Comparison of ENCODE assay signal across 11 cellular contexts in the genomic region with DNA sequence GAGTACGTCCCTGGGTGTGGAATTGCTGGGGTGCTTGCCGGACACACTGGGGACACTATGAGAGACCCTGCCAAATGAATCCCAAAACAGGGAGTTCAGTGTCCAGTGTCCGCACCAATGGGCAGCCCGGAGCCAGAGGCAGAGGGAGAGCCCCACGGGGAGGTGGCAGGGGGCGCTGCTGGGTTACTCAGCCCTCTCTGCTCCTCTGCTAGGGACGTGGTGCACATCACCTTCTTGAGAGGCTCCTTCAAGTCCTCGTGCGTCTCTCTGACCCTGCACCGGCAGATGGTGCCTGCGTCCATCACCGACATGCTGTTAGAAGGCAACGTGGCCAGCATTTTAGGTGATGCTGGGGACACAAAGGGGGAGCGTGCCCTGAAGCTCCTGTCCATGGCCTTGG. TPM values are rescaled to one million over a fixed set of nuclear protein-coding genes. Genes with fewer than 3 reads are reported as not detected.
DNase-seq lines count a peak whose midpoint lies in the region; ATAC-seq and TF ChIP-seq lines count a peak whose summit lies in the region.
"Had no signal": no experiment of that assay in that cellular context is flagged by ENCODE, and none has a peak within 500 bp of the region (broad histone marks: within the 10 kb centered on the region; RNA-seq: fewer than 3 reads in every experiment).

No MANE protein-coding gene starts in this region.

- no peak for DNase-seq in activated CD4-positive, CD25-positive, alpha-beta regulatory T cell treated with anti-CD3 and anti-CD28 coated beads, Interleukin-2, amount 50 U/mL, for 72 hours
- DNase-seq in NCI-H524 (lab: John Stamatoyannopoulos, UW) (peak; percentile 72 to 93), endodermal cell (peak; percentile 90), progenitor cell of endocrine pancreas (ENCODE audit: low spot score, unreplicated experiment) (no peak)
- DNase-seq: colonic mucosa, NCI-H748 treated with DMSO at 0.1 percent for 48 hours had no signal

- H3K36me3 ChIP-seq in endodermal cell (ENCODE audit: control insufficient read depth, insufficient read depth, low read length): no peaks in the 10 kb centered on the region
- H3K36me3 ChIP-seq: colonic mucosa had no signal

- WGBS in endodermal cell (ENCODE audit: insufficient coverage in 1 of 2, insufficient read length in 1 of 2), 2 experiments: 50 to 61% methylated on average over 8 to 14 of the region's 14 CpGs

- no peak overlapping the region for H3K9ac ChIP-seq in endodermal cell (ENCODE audit: extremely low read depth, low read length, poor library complexity, severe bottlenecking)

- H3K4me1 ChIP-seq in endodermal cell (ENCODE audit: control insufficient read depth, insufficient read depth, low read length): no peaks in the 10 kb centered on the region
- H3K4me1 ChIP-seq: colonic mucosa had no signal

- ATAC-seq in activated CD4-positive, CD25-positive, alpha-beta regulatory T cell treated with anti-CD3 and anti-CD28 coated beads, Interleukin-2, amount 50 U/mL, for 24 hours: peak; percentile 6 to 37
- ATAC-seq in GM18868 (IDR thresholded peaks at IDR 0.05; ENCODE audit: unreplicated experiment) (no peak), GM19351 (IDR thresholded peaks at IDR 0.05; ENCODE audit: unreplicated experiment) (no peak), GM18867 (IDR thresholded peaks at IDR 0.05; ENCODE audit: unreplicated experiment) (no peak)

- H3K27me3 Mint-ChIP-seq in endodermal cell (ENCODE audit: insufficient read depth) (peaks cover 14% of the 10 kb centered on the region), progenitor cell of endocrine pancreas (peaks cover 9% of the 10 kb centered on the region)

- H3K4me3 ChIP-seq in endodermal cell (ENCODE audit: low read length): no peak overlapping the region
- H3K4me3 ChIP-seq: colonic mucosa, skin epidermis had no signal

- peaks cover 3% of the 10 kb centered on the region for H3K9me3 Mint-ChIP-seq in endodermal cell
- no peaks in the 10 kb centered on the region for H3K9me3 Mint-ChIP-seq in progenitor cell of endocrine pancreas (ENCODE audit: low read depth)

- no peaks in the 10 kb centered on the region for H3K36me3 Mint-ChIP-seq in endodermal cell (ENCODE audit: low read depth)
- H3K36me3 Mint-ChIP-seq in progenitor cell of endocrine pancreas (ENCODE audit: insufficient read depth): no peaks in the 10 kb centered on the region

- no peaks in the 10 kb centered on the region for H3K9me3 ChIP-seq in endodermal cell (ENCODE audit: control insufficient read depth, low read length)
- H3K9me3 ChIP-seq: colonic mucosa had no signal

- H3K4me1 Mint-ChIP-seq in endodermal cell (no peaks in the 10 kb centered on the region), progenitor cell of endocrine pancreas (ENCODE audit: low read depth) (no peaks in the 10 kb centered on the region)

- no peaks in the 10 kb centered on the region for H3K27me3 ChIP-seq in endodermal cell (ENCODE audit: control insufficient read depth, insufficient read depth, low read length, poor library complexity, severe bottlenecking)
- H3K27me3 ChIP-seq: colonic mucosa had no signal

- TF ChIP-seq CTCF in endodermal cell (conservative IDR thresholded peaks at IDR 0.05) (peak; percentile 80), progenitor cell of endocrine pancreas (IDR thresholded peaks at IDR 0.05; ENCODE audit: unreplicated experiment) (peak; percentile 46)

- no peak overlapping the region for H3K4me3 Mint-ChIP-seq in endodermal cell
- no peak overlapping the region for H3K4me3 Mint-ChIP-seq in progenitor cell of endocrine pancreas (ENCODE audit: low read depth)

- H3K27ac Mint-ChIP-seq in endodermal cell: no peak overlapping the region
- no peak overlapping the region for H3K27ac Mint-ChIP-seq in progenitor cell of endocrine pancreas

- no peak overlapping the region for H3K27ac ChIP-seq in endodermal cell (ENCODE audit: low read depth, low read length)
- H3K27ac ChIP-seq: colonic mucosa, skin epidermis had no signal

RNA-seq across cellular contexts. Expression of gene STKLD1, which starts 20.8 kb away (rescaled TPM):
- total RNA-seq in endodermal cell: under 1 TPM in 1 of 2 donors, not detected in 1; 0.95 TPM
- polyA plus RNA-seq in endodermal cell (2013, experiment 1 of 2): 2.0 TPM
- polyA plus RNA-seq in endodermal cell (2013, experiment 2 of 2): 1.2 TPM
- 3.8 and 4.0 TPM in 2 replicates for total RNA-seq in progenitor cell of endocrine pancreas

RNA-seq across cellular contexts. Expression of gene REXO4, which starts 20.9 kb away (rescaled TPM):
- total RNA-seq in endodermal cell: 10 to 100 TPM; 30.2 to 36.5 TPM
- polyA plus RNA-seq in endodermal cell (2013, experiment 1 of 2): 23.1 TPM
- 20.9 TPM for polyA plus RNA-seq in endodermal cell (2013, experiment 2 of 2)
- 30.3 and 30.9 TPM in 2 replicates for total RNA-seq in progenitor cell of endocrine pancreas

RNA-seq across cellular contexts. Expression of gene SURF4, which starts 21.1 kb away (rescaled TPM):
- total RNA-seq in endodermal cell: 100 to 1,000 TPM; 178 to 187 TPM
- 109 TPM for polyA plus RNA-seq in endodermal cell (2013, experiment 1 of 2)
- 106 TPM for polyA plus RNA-seq in endodermal cell (2013, experiment 2 of 2)
- total RNA-seq in progenitor cell of endocrine pancreas: 120 and 122 TPM in 2 replicates

RNA-seq across cellular contexts. Expression of gene ADAMTS13, which starts 25.2 kb away (rescaled TPM):
- total RNA-seq in endodermal cell: 10 to 100 TPM; 13.5 to 21.7 TPM
- polyA plus RNA-seq in endodermal cell (2013, experiment 1 of 2): 9.7 TPM
- polyA plus RNA-seq in endodermal cell (2013, experiment 2 of 2): 7.6 TPM
- total RNA-seq in progenitor cell of endocrine pancreas: 16.0 and 17.8 TPM in 2 replicates

RNA-seq across cellular contexts. Expression of gene SURF2, which starts 40.6 kb away (rescaled TPM):
- total RNA-seq in endodermal cell (10 to 100 TPM; 18.0 to 25.9 TPM), progenitor cell of endocrine pancreas (15.8 and 19.8 TPM in 2 replicates)
- 25.5 TPM for polyA plus RNA-seq in endodermal cell (2013, experiment 1 of 2)
- 25.3 TPM for polyA plus RNA-seq in endodermal cell (2013, experiment 2 of 2)

Comparison
In these comparisons a context has a peak if more than half of its experiments do, and no peak if none do; other contexts are left out.
1. ATAC-seq: peak in activated CD4-positive, CD25-positive, alpha-beta regulatory T cell treated with anti-CD3 and anti-CD28 coated beads, Interleukin-2, amount 50 U/mL, for 24 hours (2 of 2); none in GM18868 (single experiment), GM19351 (single experiment) and GM18867 (single experiment).
2. DNase-seq: peak in NCI-H524 (2 of 2) and endodermal cell (single experiment); none in activated CD4-positive, CD25-positive, alpha-beta regulatory T cell treated with anti-CD3 and anti-CD28 coated beads, Interleukin-2, amount 50 U/mL, for 72 hours (single experiment) and progenitor cell of endocrine pancreas (single experiment).